Comparison of ENCODE assay signal across 26 cellular contexts in genomic region chr7:153590136-153590535, GRCh38.
DNase-seq lines count a peak whose midpoint lies in the region; FAIRE-seq and TF ChIP-seq lines count a peak whose summit lies in the region.
"Had no signal": no experiment of that assay in that cellular context is flagged by ENCODE, and none has a peak within 500 bp of the region (broad histone marks: within the 10 kb centered on the region; RNA-seq: fewer than 3 reads in every experiment).

No MANE protein-coding gene starts in this region.

- H3K9me3 Mint-ChIP-seq in endodermal cell: peaks cover 96% of the 10 kb centered on the region

- no peak overlapping the region for H3K14ac ChIP-seq in trophoblast cell (ENCODE audit: low read length)

- H2AK5ac ChIP-seq in trophoblast cell (ENCODE audit: low read length): no peak overlapping the region

- H3K4me3 Mint-ChIP-seq in endodermal cell: no peak overlapping the region
- H3K4me3 Mint-ChIP-seq: CD14-positive monocyte; CD4-positive, alpha-beta T cell; CD8-positive, alpha-beta memory T cell had no signal

- no peaks in the 10 kb centered on the region for H3K79me2 ChIP-seq in trophoblast cell (ENCODE audit: control insufficient read depth, insufficient read depth, low read length, poor library complexity)

- H3K4me1 Mint-ChIP-seq in endodermal cell: no peaks in the 10 kb centered on the region
- H3K4me1 Mint-ChIP-seq: CD14-positive monocyte; CD8-positive, alpha-beta memory T cell had no signal

- no peaks in the 10 kb centered on the region for H3K4me1 ChIP-seq in endodermal cell (ENCODE audit: control insufficient read depth, insufficient read depth, low read length)
- no peaks in the 10 kb centered on the region for H3K4me1 ChIP-seq in trophoblast cell (ENCODE audit: control insufficient read depth in 1 of 2, insufficient read depth in 2 of 2, low read length in 2 of 2)
- H3K4me1 ChIP-seq: BE2C; BLaER1 treated with 17β-estradiol and CSF1 and Interleukin-3, amounts not matched to agents 10 nM and 100 nM; HAP-1 had no signal

- H2AFZ ChIP-seq in trophoblast cell (ENCODE audit: insufficient read depth, low read length, poor library complexity): no peak overlapping the region

- H3K9ac ChIP-seq in endodermal cell (ENCODE audit: extremely low read depth, low read length, poor library complexity, severe bottlenecking): no peak overlapping the region
- no peak overlapping the region for H3K9ac ChIP-seq in trophoblast cell (ENCODE audit: low read length)
- H3K9ac ChIP-seq: BLaER1 treated with 17β-estradiol and CSF1 and Interleukin-3, amounts not matched to agents 10 nM and 100 nM had no signal

- no peak overlapping the region for H2BK5ac ChIP-seq in trophoblast cell (ENCODE audit: low read depth, low read length, poor library complexity)

- no peak overlapping the region for H4K8ac ChIP-seq in trophoblast cell (ENCODE audit: low read depth, low read length)

- no peak overlapping the region for H3K18ac ChIP-seq in trophoblast cell (ENCODE audit: low read length)

- peaks cover 95% of the 10 kb centered on the region for H3K9me3 ChIP-seq in endodermal cell (ENCODE audit: control insufficient read depth, low read length)
- H3K9me3 ChIP-seq in trophoblast cell (ENCODE audit: insufficient read depth, low read depth, low read length): peaks cover 2% of the 10 kb centered on the region
- H3K9me3 ChIP-seq: BE2C; BLaER1 treated with 17β-estradiol and CSF1 and Interleukin-3, amounts not matched to agents 10 nM and 100 nM; HAP-1 had no signal

- H3K23ac ChIP-seq in trophoblast cell (ENCODE audit: low read length): no peak overlapping the region

- H3K4me2 ChIP-seq in trophoblast cell (ENCODE audit: low read length): no peak overlapping the region
- H3K4me2 ChIP-seq: BLaER1 treated with 17β-estradiol and CSF1 and Interleukin-3, amounts not matched to agents 10 nM and 100 nM had no signal

- no peaks in the 10 kb centered on the region for H3K79me1 ChIP-seq in trophoblast cell (ENCODE audit: low read length)

- FAIRE-seq in urothelium cell line (lab: Jason Lieb, UNC): no peak
- FAIRE-seq: A204.1, D721Med, GM12891, GM18507, H54 had no signal

- H3K36me3 ChIP-seq in endodermal cell (ENCODE audit: control insufficient read depth, insufficient read depth, low read length) (no peaks in the 10 kb centered on the region), trophoblast cell (ENCODE audit: control insufficient read depth in 1 of 2, insufficient read depth in 2 of 2, low read length in 2 of 2) (no peaks in the 10 kb centered on the region)
- H3K36me3 ChIP-seq: BE2C; BLaER1 treated with 17β-estradiol and CSF1 and Interleukin-3, amounts not matched to agents 10 nM and 100 nM; HAP-1 had no signal

- no peak overlapping the region for H3K27ac ChIP-seq in endodermal cell (ENCODE audit: low read depth, low read length)
- no peak overlapping the region for H3K27ac ChIP-seq in trophoblast cell (ENCODE audit: low read depth, low read length)
- H3K27ac ChIP-seq: 22Rv1; BLaER1 treated with 17β-estradiol and CSF1 and Interleukin-3, amounts not matched to agents 10 nM and 100 nM had no signal

- no peak for TF ChIP-seq CTCF in endodermal cell (conservative IDR thresholded peaks at IDR 0.05)

- no peak overlapping the region for H3K27ac Mint-ChIP-seq in endodermal cell
- H3K27ac Mint-ChIP-seq: CD14-positive monocyte; CD4-positive, alpha-beta T cell; CD8-positive, alpha-beta memory T cell had no signal

- H3K27me3 Mint-ChIP-seq in endodermal cell (ENCODE audit: insufficient read depth): no peaks in the 10 kb centered on the region
- H3K27me3 Mint-ChIP-seq: CD4-positive, alpha-beta T cell; CD8-positive, alpha-beta memory T cell had no signal

- DNase-seq in NCI-H82 (lab: John Stamatoyannopoulos, UW) (peak; percentile 4), NCI-H82 treated with DMSO at 0.1 percent for 48 hours (lab: John Stamatoyannopoulos, UW; ENCODE audit: unreplicated experiment) (no peak), RPMI8226 (peak; percentile 35), endodermal cell (peak; percentile 52), urothelium cell line (ENCODE audit: low spot score) (peak; percentile 14), Kasumi-1 (lab: John Stamatoyannopoulos, UW) (no peak), trophoblast cell (no peak), NCI-H1694 treated with DMSO at 0.1 percent for 48 hours (lab: John Stamatoyannopoulos, UW) (no peak)
- DNase-seq: ACHN; AML-193; BE2C; CD4-positive, alpha-beta T cell; CD8-positive, alpha-beta memory T cell; DMS 273 treated with DMSO at 0.1 percent for 48 hours; DMS79; GF-D8; GOT3 had no signal

- no peak overlapping the region for H4K91ac ChIP-seq in trophoblast cell (ENCODE audit: low read depth, low read length)

- WGBS in endodermal cell (ENCODE audit: insufficient coverage in 1 of 2, insufficient read length in 1 of 2), 2 experiments: 88 to 89% methylated on average over 11 to 16 of the region's 16 CpGs
- WGBS in trophoblast cell (ENCODE audit: extremely low coverage, insufficient coverage, insufficient read length): no CpG with 5 or more reads among the region's 16 CpGs

- no peak overlapping the region for H3K4ac ChIP-seq in trophoblast cell (ENCODE audit: low read depth, low read length)

- no peaks in the 10 kb centered on the region for H3K27me3 ChIP-seq in endodermal cell (ENCODE audit: control insufficient read depth, insufficient read depth, low read length, poor library complexity, severe bottlenecking)
- H3K27me3 ChIP-seq in trophoblast cell (ENCODE audit: insufficient read depth, low read length): no peaks in the 10 kb centered on the region
- H3K27me3 ChIP-seq: BLaER1 treated with 17β-estradiol and CSF1 and Interleukin-3, amounts not matched to agents 10 nM and 100 nM had no signal

- no peak overlapping the region for H2BK120ac ChIP-seq in trophoblast cell (ENCODE audit: insufficient read depth, low read length, poor library complexity)

- no peak overlapping the region for H3K4me3 ChIP-seq in endodermal cell (ENCODE audit: low read length)
- H3K4me3 ChIP-seq in trophoblast cell (ENCODE audit: low read depth, low read length): no peak overlapping the region
- H3K4me3 ChIP-seq: BLaER1 treated with 17β-estradiol and CSF1 and Interleukin-3, amounts not matched to agents 10 nM and 100 nM; HAP-1 had no signal

- H4K12ac ChIP-seq in trophoblast cell (ENCODE audit: low read depth, low read length): no peak overlapping the region

- no peak overlapping the region for H2BK12ac ChIP-seq in trophoblast cell (ENCODE audit: low read length)

- H3K36me3 Mint-ChIP-seq in endodermal cell (ENCODE audit: low read depth): no peaks in the 10 kb centered on the region
- H3K36me3 Mint-ChIP-seq: CD14-positive monocyte; CD8-positive, alpha-beta memory T cell had no signal

Comparison
In these comparisons a context has a peak if more than half of its experiments do, and no peak if none do; other contexts are left out.
1. DNase-seq: peak in NCI-H82 (single experiment), RPMI8226 (single experiment), endodermal cell (single experiment) and urothelium cell line (single experiment); none in NCI-H82 treated with DMSO at 0.1 percent for 48 hours (single experiment), Kasumi-1 (0 of 2), trophoblast cell (0 of 2) and NCI-H1694 treated with DMSO at 0.1 percent for 48 hours (single experiment).